ENCODE assay signal across 34 cellular contexts in genomic region chr3:114528517-114528916, GRCh38.
"Had no signal": no experiment of that assay in that cellular context is flagged by ENCODE, and none has a peak within 500 bp of the region (broad histone marks: within the 10 kb centered on the region; RNA-seq: fewer than 3 reads in every experiment).

No MANE protein-coding gene starts in this region.

- H3K4me1 ChIP-seq: adrenal gland, ascending aorta, body of pancreas, breast epithelium had no signal

- FAIRE-seq: astrocyte, bronchial epithelial cell had no signal

- H3K27ac ChIP-seq: adrenal gland, ascending aorta, body of pancreas, brain microvascular endothelial cell, breast epithelium, cardiac muscle cell had no signal

- H3K4me3 ChIP-seq: adrenal gland, ascending aorta, body of pancreas, breast epithelium, cardiac muscle cell had no signal

- H3K36me3 ChIP-seq: adrenal gland, brain microvascular endothelial cell, breast epithelium, cardiac muscle cell had no signal

- H3K27me3 ChIP-seq: adrenal gland, ascending aorta, body of pancreas, brain microvascular endothelial cell, breast epithelium, cardiac muscle cell had no signal

- DNase-seq: activated effector memory CD4-positive, alpha-beta T cell treated with anti-CD3 and anti-CD28 coated beads, Interleukin-2, amount 50 U/mL, for 16 hours; activated effector memory CD4-positive, alpha-beta T cell treated with Interleukin-2 at 50 U/mL for 16 hours; activated gamma-delta T cell; activated gamma-delta T cell treated with Interleukin-2 at 50 U/mL for 16 hours; activated naive CD4-positive, alpha-beta T cell; activated naive CD4-positive, alpha-beta T cell treated with anti-CD3 and anti-CD28 coated beads for 36 hours; activated naive CD4-positive, alpha-beta T cell treated with anti-CD3 and anti-CD28 coated beads, Interleukin-2, amount 10 ng/mL, durations not matched to agents 7 days and 5 days; activated naive CD4-positive, alpha-beta T cell treated with anti-CD3 and anti-CD28 coated beads, Interleukin-2, amount 50 U/mL, for 16 hours; activated naive CD4-positive, alpha-beta T cell treated with Interleukin-2 at 50 U/mL for 16 hours; activated naive CD8-positive, alpha-beta T cell treated with anti-CD3 and anti-CD28 coated beads for 36 hours; activated naive CD8-positive, alpha-beta T cell treated with anti-CD3 and anti-CD28 coated beads, Interleukin-2, amount 10 ng/mL, durations not matched to agents 7 days and 5 days; activated naive CD8-positive, alpha-beta T cell treated with anti-CD3 and anti-CD28 coated beads, Interleukin-2, amount 50 U/mL, for 24 hours; activated T-cell treated with anti-CD3 and anti-CD28 coated beads, Interleukin-2, amount 50 U/mL, for 1 hour; activated T-cell treated with anti-CD3 and anti-CD28 coated beads, Interleukin-2, amount 50 U/mL, for 24 hours; activated T-cell treated with anti-CD3 and anti-CD28 coated beads, Interleukin-2, amount 50 U/mL, for 4 hours; activated T-cell treated with anti-CD3 and anti-CD28 coated beads, Interleukin-2, amount 50 U/mL, for 48 hours; activated T-cell treated with anti-CD3 and anti-CD28 coated beads, Interleukin-2, amount 50 U/mL, for 72 hours; adrenal gland; amniotic stem cell; amygdala; anterior cingulate cortex; aorta; body of pancreas; brain microvascular endothelial cell; caudate nucleus; central memory CD4-positive, alpha-beta T cell; cerebellar nuclear complex had no signal

- ATAC-seq: activated naive CD4-positive, alpha-beta T cell treated with anti-CD3 and anti-CD28 coated beads, Interleukin-2, amount 50 U/mL, for 72 hours; activated naive CD8-positive, alpha-beta T cell treated with anti-CD3 and anti-CD28 coated beads, Interleukin-2, amount 50 U/mL, for 24 hours; activated T-cell treated with anti-CD3 and anti-CD28 coated beads, Interleukin-2, amount 50 U/mL, for 4 hours; activated T-cell treated with anti-CD3 and anti-CD28 coated beads, Interleukin-2, amount 50 U/mL, for 72 hours; activated T-helper 17 cell treated with anti-CD3 and anti-CD28 coated beads, Interleukin-2, amount 50 U/mL, for 72 hours; body of pancreas had no signal

- H3K9me3 ChIP-seq: adrenal gland, ascending aorta, body of pancreas, breast epithelium had no signal
